8 cellular contexts compared by ENCODE assay signal in the genomic region with DNA sequence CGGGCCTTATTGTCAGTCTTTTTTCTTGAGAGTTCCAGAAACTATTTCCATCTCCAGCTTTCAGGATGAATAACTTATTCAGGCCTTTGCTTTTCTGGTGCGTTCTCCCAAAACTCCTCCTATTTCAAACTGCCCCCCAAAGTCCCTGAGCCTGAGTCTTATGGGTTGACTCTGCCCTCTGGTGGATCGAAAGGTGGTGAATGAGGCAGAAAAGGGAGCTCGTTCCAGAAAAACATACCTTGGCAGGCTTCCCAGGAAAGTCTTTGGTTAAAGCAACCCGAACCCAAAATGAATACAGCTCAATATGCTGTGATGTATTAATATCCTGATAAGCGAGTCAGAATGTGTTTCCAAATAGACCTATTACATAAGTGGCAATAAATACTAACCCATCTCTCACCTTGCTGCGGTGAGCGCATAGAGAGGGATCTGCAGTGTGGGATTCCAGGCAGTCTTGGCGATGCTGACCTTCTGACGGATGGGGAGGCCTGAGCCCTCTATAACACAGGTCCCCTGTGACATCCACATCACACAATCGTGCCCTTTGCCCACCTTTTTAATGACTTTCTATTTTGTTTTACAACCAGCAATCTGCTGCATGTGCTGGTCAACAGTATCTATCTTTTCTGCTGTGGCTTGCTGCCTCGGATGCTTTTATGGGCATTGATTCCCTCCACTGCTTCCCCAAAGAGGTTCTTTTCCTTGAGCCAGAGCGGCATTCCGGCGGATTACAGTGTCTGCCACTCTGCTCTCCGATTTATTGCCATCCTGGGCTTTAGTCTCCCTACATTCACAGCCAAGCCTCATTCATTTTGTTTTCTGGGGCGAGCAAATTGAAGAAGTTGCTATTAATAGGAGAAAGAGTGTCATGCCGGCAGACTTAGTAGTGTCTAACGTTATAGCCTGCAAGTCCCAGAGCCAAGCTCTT.
DNase-seq lines count a peak whose midpoint lies in the region; ATAC-seq and TF ChIP-seq lines count a peak whose summit lies in the region.

No MANE protein-coding gene starts in this region.

- H3K4me3 ChIP-seq in BLaER1 treated with 17β-estradiol and CSF1 and Interleukin-3, amounts not matched to agents 10 nM and 100 nM, result peak overlapping the region; percentile 36 to 59 (median 50); a peak in 17 of 20 replicates
- H3K4me3 ChIP-seq in parathyroid adenoma (ENCODE audit: low read depth, low read length), result peak overlapping the region; percentile 16

- ATAC-seq in GM21360 (IDR thresholded peaks at IDR 0.05; ENCODE audit: unreplicated experiment), result no peak
- no peak for ATAC-seq in HG03432 (IDR thresholded peaks at IDR 0.05; ENCODE audit: unreplicated experiment)
- ATAC-seq in GM18505 (IDR thresholded peaks at IDR 0.05; ENCODE audit: unreplicated experiment), result no peak

- H3K27me3 ChIP-seq in BLaER1 treated with 17β-estradiol and CSF1 and Interleukin-3, amounts not matched to agents 10 nM and 100 nM, result no peaks in the 10 kb centered on the region
- no peaks in the 10 kb centered on the region for H3K27me3 ChIP-seq in parathyroid adenoma (ENCODE audit: control insufficient read depth, insufficient read depth, low read length)

- peak; percentile 28 for DNase-seq in T1000 (lab: John Stamatoyannopoulos, UW)
- DNase-seq in germinal center (ENCODE audit: low spot score), result peak; percentile 14

- H3K36me3 ChIP-seq in BLaER1 treated with 17β-estradiol and CSF1 and Interleukin-3, amounts not matched to agents 10 nM and 100 nM, result no peaks in the 10 kb centered on the region
- no peaks in the 10 kb centered on the region for H3K36me3 ChIP-seq in parathyroid adenoma (ENCODE audit: control insufficient read depth, insufficient read depth, low read length)

- H4K20me1 ChIP-seq in BLaER1 treated with 17β-estradiol and CSF1 and Interleukin-3, amounts not matched to agents 10 nM and 100 nM, result no peaks in the 10 kb centered on the region

- H3K79me2 ChIP-seq in parathyroid adenoma, result peaks cover 22% of the 10 kb centered on the region

- H3K9me3 ChIP-seq in BLaER1 treated with 17β-estradiol and CSF1 and Interleukin-3, amounts not matched to agents 10 nM and 100 nM (replicated peaks in 1 of 11), result no peaks in the 10 kb centered on the region
- H3K9me3 ChIP-seq in parathyroid adenoma (ENCODE audit: control insufficient read depth, low read length), result no peaks in the 10 kb centered on the region

- H3K9ac ChIP-seq in BLaER1 treated with 17β-estradiol and CSF1 and Interleukin-3, amounts not matched to agents 10 nM and 100 nM, result peak overlapping the region in 10 of 11 experiments; percentile 39 to 68 (median 56); a peak in 16 of 22 replicates
- H3K9ac ChIP-seq in parathyroid adenoma, result no peak overlapping the region

- peak overlapping the region; percentile 69 to 92 (median 87) for H3K4me2 ChIP-seq in BLaER1 treated with 17β-estradiol and CSF1 and Interleukin-3, amounts not matched to agents 10 nM and 100 nM
- H3K4me2 ChIP-seq in parathyroid adenoma (ENCODE audit: low read length), result peak overlapping the region; percentile 40

- TF ChIP-seq EP300 in Ishikawa (IDR thresholded peaks at IDR 0.05; ENCODE audit: borderline replicate concordance), result no peak

- TF ChIP-seq RAD21 in Ishikawa (IDR thresholded peaks at IDR 0.05; ENCODE audit: low read depth), result peak; percentile 24; the same call in 1 of the 2 replicates

- no peak for TF ChIP-seq POLR2A in GM18505 (IDR thresholded peaks at IDR 0.05; ENCODE audit: borderline replicate concordance, extremely low read depth, insufficient read depth, insufficient read length)

- peak; percentile 30 for TF ChIP-seq CTCF in parathyroid adenoma (IDR thresholded peaks at IDR 0.05)

- no peak overlapping the region for H2AFZ ChIP-seq in parathyroid adenoma

- H3K27ac ChIP-seq in BLaER1 treated with 17β-estradiol and CSF1 and Interleukin-3, amounts not matched to agents 10 nM and 100 nM, result peak overlapping the region in 8 of 11 experiments; percentile 28 to 70 (median 54); a peak in 14 of 22 replicates
- no peak overlapping the region for H3K27ac ChIP-seq in parathyroid adenoma

- peaks cover 7 to 22% (median 16%) of the 10 kb centered on the region in 10 experiments for H3K4me1 ChIP-seq in BLaER1 treated with 17β-estradiol and CSF1 and Interleukin-3, amounts not matched to agents 10 nM and 100 nM
- H3K4me1 ChIP-seq in parathyroid adenoma, result peaks cover 3% of the 10 kb centered on the region

TF ChIP-seq in Ishikawa, 13 proteins besides CTCF, POLR2A, EP300 and RAD21:
- no peak for TF ChIP-seq YY1 (IDR thresholded peaks at IDR 0.05; ENCODE audit: low read depth)
- TF ChIP-seq TEAD4 (IDR thresholded peaks at IDR 0.05), result no peak
- TF ChIP-seq, protein P1, sequence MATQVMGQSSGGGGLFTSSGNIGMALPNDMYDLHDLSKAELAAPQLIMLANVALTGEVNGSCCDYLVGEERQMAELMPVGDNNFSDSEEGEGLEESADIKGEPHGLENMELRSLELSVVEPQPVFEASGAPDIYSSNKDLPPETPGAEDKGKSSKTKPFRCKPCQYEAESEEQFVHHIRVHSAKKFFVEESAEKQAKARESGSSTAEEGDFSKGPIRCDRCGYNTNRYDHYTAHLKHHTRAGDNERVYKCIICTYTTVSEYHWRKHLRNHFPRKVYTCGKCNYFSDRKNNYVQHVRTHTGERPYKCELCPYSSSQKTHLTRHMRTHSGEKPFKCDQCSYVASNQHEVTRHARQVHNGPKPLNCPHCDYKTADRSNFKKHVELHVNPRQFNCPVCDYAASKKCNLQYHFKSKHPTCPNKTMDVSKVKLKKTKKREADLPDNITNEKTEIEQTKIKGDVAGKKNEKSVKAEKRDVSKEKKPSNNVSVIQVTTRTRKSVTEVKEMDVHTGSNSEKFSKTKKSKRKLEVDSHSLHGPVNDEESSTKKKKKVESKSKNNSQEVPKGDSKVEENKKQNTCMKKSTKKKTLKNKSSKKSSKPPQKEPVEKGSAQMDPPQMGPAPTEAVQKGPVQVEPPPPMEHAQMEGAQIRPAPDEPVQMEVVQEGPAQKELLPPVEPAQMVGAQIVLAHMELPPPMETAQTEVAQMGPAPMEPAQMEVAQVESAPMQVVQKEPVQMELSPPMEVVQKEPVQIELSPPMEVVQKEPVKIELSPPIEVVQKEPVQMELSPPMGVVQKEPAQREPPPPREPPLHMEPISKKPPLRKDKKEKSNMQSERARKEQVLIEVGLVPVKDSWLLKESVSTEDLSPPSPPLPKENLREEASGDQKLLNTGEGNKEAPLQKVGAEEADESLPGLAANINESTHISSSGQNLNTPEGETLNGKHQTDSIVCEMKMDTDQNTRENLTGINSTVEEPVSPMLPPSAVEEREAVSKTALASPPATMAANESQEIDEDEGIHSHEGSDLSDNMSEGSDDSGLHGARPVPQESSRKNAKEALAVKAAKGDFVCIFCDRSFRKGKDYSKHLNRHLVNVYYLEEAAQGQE (IDR thresholded peaks at IDR 0.05; ENCODE audit: low read depth), result no peak
- TF ChIP-seq, protein P2, sequence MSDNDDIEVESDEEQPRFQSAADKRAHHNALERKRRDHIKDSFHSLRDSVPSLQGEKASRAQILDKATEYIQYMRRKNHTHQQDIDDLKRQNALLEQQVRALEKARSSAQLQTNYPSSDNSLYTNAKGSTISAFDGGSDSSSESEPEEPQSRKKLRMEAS (IDR thresholded peaks at IDR 0.05), result no peak
- TF ChIP-seq, protein P3, sequence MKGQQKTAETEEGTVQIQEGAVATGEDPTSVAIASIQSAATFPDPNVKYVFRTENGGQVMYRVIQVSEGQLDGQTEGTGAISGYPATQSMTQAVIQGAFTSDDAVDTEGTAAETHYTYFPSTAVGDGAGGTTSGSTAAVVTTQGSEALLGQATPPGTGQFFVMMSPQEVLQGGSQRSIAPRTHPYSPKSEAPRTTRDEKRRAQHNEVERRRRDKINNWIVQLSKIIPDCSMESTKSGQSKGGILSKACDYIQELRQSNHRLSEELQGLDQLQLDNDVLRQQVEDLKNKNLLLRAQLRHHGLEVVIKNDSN (IDR thresholded peaks at IDR 0.05), result no peak
- no peak for TF ChIP-seq TAF1 (IDR thresholded peaks at IDR 0.05; ENCODE audit: low read depth)
- TF ChIP-seq FOXM1 (IDR thresholded peaks at IDR 0.05; ENCODE audit: borderline replicate concordance, low read depth), result no peak
- no peak for TF ChIP-seq CEBPB (IDR thresholded peaks at IDR 0.05)
- TF ChIP-seq CREB1 (IDR thresholded peaks at IDR 0.05; ENCODE audit: low read depth), result no peak
- TF ChIP-seq EGR1 (IDR thresholded peaks at IDR 0.05), result no peak
- no peak for TF ChIP-seq TCF12 (IDR thresholded peaks at IDR 0.05; ENCODE audit: low read depth)
- no peak for TF ChIP-seq NFIC (IDR thresholded peaks at IDR 0.05)
- TF ChIP-seq ZBTB7A (IDR thresholded peaks at IDR 0.05; ENCODE audit: low read depth), result no peak
